Comparison of ENCODE assay signal across 8 cellular contexts in genomic region chr16:8523932-8524331, GRCh38.
"Had no signal": no experiment of that assay in that cellular context is flagged by ENCODE, and none has a peak within 500 bp of the region (broad histone marks: within the 10 kb centered on the region; RNA-seq: fewer than 3 reads in every experiment).

No MANE protein-coding gene starts in this region.

- DNase-seq: GDM1, GF-D8 had no signal

- FAIRE-seq: G401.6, GM12878, GM12891, GM12892, GM18507, GM19239 had no signal

- ATAC-seq: GM12878 had no signal

- H3K4me3 ChIP-seq: GM12878 had no signal
